In the genomic region with DNA sequence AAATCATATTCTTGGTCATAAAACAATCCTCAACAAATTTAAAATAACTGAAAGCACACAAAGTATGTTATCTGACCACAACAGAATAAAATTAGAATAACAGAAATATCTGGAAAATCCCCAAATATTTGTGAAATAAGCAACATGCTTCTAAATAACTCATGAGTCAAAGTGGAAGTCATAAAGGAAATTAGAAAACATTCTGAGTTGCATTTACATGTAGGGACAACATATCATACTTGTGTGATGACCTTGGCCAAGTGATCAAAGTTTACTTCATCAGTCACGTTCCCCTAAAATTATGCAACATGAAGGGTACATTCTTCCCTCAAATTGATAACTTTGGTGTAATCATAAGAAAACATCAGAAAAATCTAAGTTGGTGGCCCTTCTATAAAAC, we compare ENCODE assay signal across 25 cellular contexts.
DNase-seq lines count a peak whose midpoint lies in the region; ATAC-seq, FAIRE-seq and TF ChIP-seq lines count a peak whose summit lies in the region.
"Had no signal": no experiment of that assay in that cellular context is flagged by ENCODE, and none has a peak within 500 bp of the region (broad histone marks: within the 10 kb centered on the region; RNA-seq: fewer than 3 reads in every experiment).

No MANE protein-coding gene starts in this region.

- DNase-seq in SK-N-SH (no peak), GM12878 (ENCODE audit: low read depth, low spot score) (no peak), fibroblast of the aortic adventitia (ENCODE audit: low read depth) (peak; percentile 54), lower leg skin (ENCODE audit: low spot score in 2 of 2) (no peak), NCI-H774 (lab: John Stamatoyannopoulos, UW) (no peak)
- no peak for DNase-seq in CD8-positive, alpha-beta T cell
- DNase-seq: activated CD4-positive, alpha-beta T cell treated with anti-CD3 and anti-CD28 coated beads, Interleukin-2, amount 50 U/mL, for 4 hours; activated effector memory CD4-positive, alpha-beta T cell treated with anti-CD3 and anti-CD28 coated beads, Interleukin-2, amount 50 U/mL, for 16 hours; AML-193; caudate nucleus; DMS79 treated with DMSO at 0.1 percent for 48 hours; left cardiac atrium; mesenchymal stem cell; naive thymus-derived CD4-positive, alpha-beta T cell; NCI-H1436 treated with DMSO at 0.1 percent for 48 hours; NCI-H524; Peyer's patch; stimulated activated CD4-positive, alpha-beta T cell treated with anti-CD3 and anti-CD28 coated beads, Interleukin-2, amount 100 ng/mL, for 48 hours; stimulated activated naive CD8-positive, alpha-beta T cell treated with anti-CD3 and anti-CD28 coated beads, Interleukin-15, Interleukin-2, amounts not matched to agents 100 U/mL and 50 U/mL, for 24 hours; thyroid gland had no signal

- peaks cover 15% of the 10 kb centered on the region for H3K27me3 Mint-ChIP-seq in CD8-positive, alpha-beta T cell (ENCODE audit: low read depth)

- BruUV-seq in GM12878 (replicated peaks; lab: Mats Ljungman, UMichigan) = no TSS peak

- H3K4me3 Mint-ChIP-seq in CD8-positive, alpha-beta T cell = no peak overlapping the region
- H3K4me3 Mint-ChIP-seq: naive thymus-derived CD4-positive, alpha-beta T cell had no signal

- RAD21 ChIA-PET in GM12878 (lab: Charles Lee; ENCODE audit: unreplicated experiment) = interaction anchor here (1.5 kb wide), 1 partner anchor 75 kb away, joined by 3 read pairs; no protein-coding TSS in a partner anchor

- H3K27me3 ChIP-seq in SK-N-SH (ENCODE audit: insufficient read depth) (peaks cover 5% of the 10 kb centered on the region; the same call in 1 of the 2 replicates), GM12878 (replicated peaks in 1 of 2; ENCODE audit: control insufficient read depth in 2 of 2, insufficient read depth in 2 of 2, low read length in 1 of 2) (no peaks in the 10 kb centered on the region)
- H3K27me3 ChIP-seq in CD8-positive, alpha-beta T cell (ENCODE audit: insufficient read depth, low read length) = no peaks in the 10 kb centered on the region
- H3K27me3 ChIP-seq: Peyer's patch, thyroid gland had no signal

- no peaks in the 10 kb centered on the region for H4K20me1 ChIP-seq in SK-N-SH (ENCODE audit: insufficient read depth)
- no peaks in the 10 kb centered on the region for H4K20me1 ChIP-seq in GM12878 (ENCODE audit: control insufficient read depth, insufficient read depth)

- H3K9ac ChIP-seq in SK-N-SH (no peak overlapping the region), GM12878 (ENCODE audit: control insufficient read depth, insufficient read depth, low read length) (no peak overlapping the region)

- TF ChIP-seq POLR2A in GM12878 (IDR thresholded peaks at IDR 0.05; ENCODE audit: low read depth, low read length) (no peak), lower leg skin (IDR thresholded peaks at IDR 0.05) (no peak)

- WGBS in SK-N-SH (ENCODE audit: low lambda C conversion rate) = 19% methylated on average over 1 of the region's 1 CpG
- 4% methylated on average over 1 of the region's 1 CpG for WGBS in GM12878 (ENCODE audit: insufficient coverage, insufficient replicate concordance, low lambda C conversion rate, missing lambda C conversion rate)
- whole genome bisulfite sequencing in lower leg skin, 2 donors = 40 to 43% methylated on average over 1 of the region's 1 CpG

- in situ Hi-C loops in GM12878 (cut with MboI) = no loop called here

- H3K9me3 Mint-ChIP-seq in CD8-positive, alpha-beta T cell = peaks cover 16% of the 10 kb centered on the region

- H3K9me2 ChIP-seq in SK-N-SH = no peaks in the 10 kb centered on the region

- ATAC-seq in SK-N-SH treated with all-trans-retinoic acid at 6 μM for 48 hours = no peak
- no peak for ATAC-seq in GM12878
- ATAC-seq in CD8-positive, alpha-beta T cell = no peak
- ATAC-seq in esophagus mucosa = no peak
- ATAC-seq: left cardiac atrium; naive thymus-derived CD4-positive, alpha-beta T cell; stimulated activated naive CD8-positive, alpha-beta T cell treated with anti-CD3 and anti-CD28 coated beads, Interleukin-15, Interleukin-2, amounts not matched to agents 100 U/mL and 50 U/mL, for 24 hours had no signal

- CTCF ChIA-PET in SK-N-SH (lab: Yijun Ruan, JAX) = no interaction called here
- CTCF ChIA-PET in GM12878 (lab: Yijun Ruan, JAX) = interaction anchor here (1.1 kb wide), 1 partner anchor 36 kb away, joined by 3 read pairs; no protein-coding TSS in a partner anchor
- CTCF ChIA-PET in CD8-positive, alpha-beta T cell (lab: Charles Lee) = interaction anchor here (1.1 kb wide), 1 partner anchor 75 kb away, joined by 4 read pairs; no protein-coding TSS in a partner anchor

- H3K4me3 ChIP-seq in SK-N-SH (ENCODE audit: low read depth in 2 of 2, low read length in 1 of 2) (no peak overlapping the region), GM12878 (no peak overlapping the region), fibroblast of the aortic adventitia (ENCODE audit: low read depth, low read length) (no peak overlapping the region), lower leg skin (ENCODE audit: low read depth, poor library complexity, severe bottlenecking) (no peak overlapping the region)
- H3K4me3 ChIP-seq in CD8-positive, alpha-beta T cell (ENCODE audit: low read depth, low read length) = no peak overlapping the region
- H3K4me3 ChIP-seq: Peyer's patch, smooth muscle cell, thyroid gland had no signal

- TF ChIP-seq RAD21 in SK-N-SH (IDR thresholded peaks at IDR 0.05; ENCODE audit: low read length) (no peak), GM12878 (IDR thresholded peaks at IDR 0.05; ENCODE audit: insufficient read depth, low read depth, low read length) (no peak)

- H3K27ac Mint-ChIP-seq in CD8-positive, alpha-beta T cell = no peak overlapping the region
- H3K27ac Mint-ChIP-seq: naive thymus-derived CD4-positive, alpha-beta T cell had no signal

- H2AFZ ChIP-seq in SK-N-SH (ENCODE audit: low read depth) (no peak overlapping the region), GM12878 (ENCODE audit: control insufficient read depth, low read depth, low read length) (no peak overlapping the region)

- no peaks in the 10 kb centered on the region for H3K4me1 Mint-ChIP-seq in CD8-positive, alpha-beta T cell (ENCODE audit: low read depth)

- SMC1A ChIA-PET in GM12878 (lab: Charles Lee; ENCODE audit: uncharacterized antibody, unreplicated experiment) = no interaction called here

- H3K4me1 ChIP-seq in SK-N-SH (ENCODE audit: control insufficient read depth in 1 of 2, insufficient read depth in 2 of 2, low read depth in 1 of 2, low read length in 1 of 2) (no peaks in the 10 kb centered on the region), GM12878 (ENCODE audit: control insufficient read depth, insufficient read depth, low read length) (no peaks in the 10 kb centered on the region)
- no peaks in the 10 kb centered on the region for H3K4me1 ChIP-seq in CD8-positive, alpha-beta T cell (ENCODE audit: insufficient read depth, low read length)
- H3K4me1 ChIP-seq: Peyer's patch, thyroid gland had no signal

- H3K36me3 ChIP-seq in SK-N-SH (replicated peaks in 1 of 2; ENCODE audit: control insufficient read depth in 1 of 2, insufficient read depth in 2 of 2, low read length in 1 of 2) = no peaks in the 10 kb centered on the region
- H3K36me3 ChIP-seq in GM12878 (ENCODE audit: control insufficient read depth in 2 of 2, insufficient read depth in 2 of 2, low read length in 1 of 2) = no peaks in the 10 kb centered on the region
- no peaks in the 10 kb centered on the region for H3K36me3 ChIP-seq in CD8-positive, alpha-beta T cell (ENCODE audit: insufficient read depth, low read length)
- H3K36me3 ChIP-seq: Peyer's patch, thyroid gland had no signal

- H3F3A ChIP-seq in SK-N-SH (replicated peaks; ENCODE audit: insufficient read depth) = no peaks in the 10 kb centered on the region

- POLR2A ChIA-PET in SK-N-SH (lab: Yijun Ruan, JAX) = no interaction called here
- POLR2A ChIA-PET in GM12878 (lab: Charles Lee) = no interaction called here
- POLR2A ChIA-PET in CD8-positive, alpha-beta T cell (lab: Charles Lee) = no interaction called here

- H3K4me2 ChIP-seq in SK-N-SH (no peak overlapping the region), GM12878 (ENCODE audit: control insufficient read depth, insufficient read depth) (peak overlapping the region; percentile 35; the same call in 1 of the 2 replicates)
- H3K4me2 ChIP-seq: smooth muscle cell had no signal

- H3K9me3 ChIP-seq in SK-N-SH (peaks cover 11% of the 10 kb centered on the region), GM12878 (replicated peaks; ENCODE audit: control insufficient read depth, insufficient read depth, low read length) (peaks cover 1% of the 10 kb centered on the region; the same call in 1 of the 3 replicates)
- H3K9me3 ChIP-seq in CD8-positive, alpha-beta T cell (ENCODE audit: low read length) = no peaks in the 10 kb centered on the region

- no peak for FAIRE-seq in GM12878 (lab: Jason Lieb, UNC)
- FAIRE-seq: H1 had no signal

- no peak; a peak in 1 of 4 replicates for TF ChIP-seq EP300 in SK-N-SH (IDR thresholded peaks at IDR 0.05; ENCODE audit: borderline replicate concordance in 1 of 2, low read depth in 1 of 2, low read length in 1 of 2)
- 0 out of 4 replicates have a peak, but pooled peaks of 1 of the 2 experiments have one; percentile 6 for TF ChIP-seq EP300 in GM12878 (IDR thresholded peaks at IDR 0.05; ENCODE audit: borderline replicate concordance in 1 of 2, control insufficient read depth in 1 of 2, low read depth in 2 of 2, low read length in 2 of 2)

- no peaks in the 10 kb centered on the region for H3K36me3 Mint-ChIP-seq in CD8-positive, alpha-beta T cell

- H3K79me2 ChIP-seq in SK-N-SH (ENCODE audit: insufficient read depth) = no peaks in the 10 kb centered on the region
- no peaks in the 10 kb centered on the region for H3K79me2 ChIP-seq in GM12878 (ENCODE audit: control insufficient read depth, insufficient read depth, low read length)

- H3K27ac ChIP-seq in SK-N-SH (ENCODE audit: low read depth in 2 of 2, low read length in 1 of 2) = no peak overlapping the region
- no peak overlapping the region for H3K27ac ChIP-seq in GM12878 (ENCODE audit: control insufficient read depth, insufficient read depth)
- H3K27ac ChIP-seq in CD8-positive, alpha-beta T cell (ENCODE audit: low read depth, low read length) = no peak overlapping the region
- H3K27ac ChIP-seq: 22Rv1, Peyer's patch, thyroid gland had no signal

- intact Hi-C loops in GM12878 (cut with micrococcal nuclease; ENCODE audit: unreplicated experiment) (no loop called here), lower leg skin (cut with DNase I; ENCODE audit: low total_unique reads) (no loop called here)
- intact Hi-C loops in CD8-positive, alpha-beta T cell (cut with DNase I, micrococcal nuclease) = loop anchor here in 1 of 2 experiments (10.0 kb wide), 1 partner anchor 553 kb away; no protein-coding TSS in a partner anchor

- TF ChIP-seq CTCF in SK-N-SH (IDR thresholded peaks at IDR 0.05) (no peak), GM12878 (IDR thresholded peaks at IDR 0.05 in 2 of 3, conservative IDR thresholded peaks at IDR 0.05 in 1 of 3; ENCODE audit: control insufficient read depth in 2 of 3, extremely low read depth in 1 of 3, insufficient read depth in 1 of 3, low read depth in 3 of 3, low read length in 3 of 3) (no peak), fibroblast of the aortic adventitia (IDR thresholded peaks at IDR 0.05; ENCODE audit: insufficient read depth, low read length) (no peak), lower leg skin (IDR thresholded peaks at IDR 0.05) (no peak)
- no peak for TF ChIP-seq CTCF in CD8-positive, alpha-beta T cell (IDR thresholded peaks at IDR 0.05)

TF ChIP-seq in SK-N-SH treated with all-trans-retinoic acid at 6 μM for 48 hours, 23 proteins besides CTCF, POLR2A, EP300 and RAD21 (continues in another document):
- no peak for TF ChIP-seq ZNF70 (CRISPR knock-in tag; IDR thresholded peaks at IDR 0.05)
